In the genomic region with DNA sequence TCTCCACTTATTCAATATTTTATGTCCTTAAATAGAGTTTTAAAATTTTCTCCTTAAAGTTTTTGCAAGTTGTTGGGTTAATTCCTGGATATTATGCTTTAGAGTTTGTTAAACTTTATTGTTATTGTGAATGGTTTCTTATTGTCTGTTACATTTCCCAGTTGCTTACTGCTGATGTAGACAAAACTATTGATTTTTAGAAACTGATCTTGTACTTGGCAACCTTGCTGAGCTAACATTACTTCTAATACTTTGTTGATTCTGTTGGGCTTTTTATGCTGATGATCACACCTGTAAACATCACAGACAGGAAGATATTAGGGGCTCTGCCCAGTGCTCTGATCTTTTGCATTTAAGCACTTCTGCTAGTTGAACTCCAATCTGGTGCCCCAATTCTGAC, we compare ENCODE assay signal across 30 cellular contexts. TPM values are rescaled to one million over a fixed set of nuclear protein-coding genes. Genes with fewer than 3 reads are reported as not detected.
"Had no signal": no experiment of that assay in that cellular context is flagged by ENCODE, and none has a peak within 500 bp of the region (broad histone marks: within the 10 kb centered on the region; RNA-seq: fewer than 3 reads in every experiment).

No MANE protein-coding gene starts in this region.

- H3K27ac ChIP-seq: colonic mucosa, pancreas had no signal

- H3K9me3 Mint-ChIP-seq: activated CD8-positive, alpha-beta T cell treated with anti-CD3 and anti-CD28 coated beads for 36 hours; activated naive CD4-positive, alpha-beta T cell treated with anti-CD3 and anti-CD28 coated beads, Interleukin-2, amount 50 U/mL, for 24 hours; activated naive CD8-positive, alpha-beta T cell treated with anti-CD3 and anti-CD28 coated beads, Interleukin-2, amount 50 U/mL, for 24 hours; activated T-cell treated with anti-CD3 and anti-CD28 coated beads, Interleukin-2, amount 50 U/mL, for 4 hours; activated T-helper 17 cell treated with anti-CD3 and anti-CD28 coated beads, Interleukin-2, amount 50 U/mL, for 72 hours; effector memory CD8-positive, alpha-beta T cell; mesothelial cell of epicardium; WTC11 had no signal

- H3K9me3 ChIP-seq: colonic mucosa, pancreas, right atrium auricular region, tibial nerve had no signal

- H3K4me1 ChIP-seq: colonic mucosa had no signal

- H3K36me3 ChIP-seq: colonic mucosa, pancreas, right atrium auricular region, tibial nerve had no signal

- H3K4me3 ChIP-seq: colonic mucosa, pancreas, right atrium auricular region, tibial nerve had no signal

- H3K4me3 Mint-ChIP-seq: activated CD8-positive, alpha-beta T cell treated with anti-CD3 and anti-CD28 coated beads for 36 hours; activated naive CD4-positive, alpha-beta T cell treated with anti-CD3 and anti-CD28 coated beads, Interleukin-2, amount 50 U/mL, for 24 hours; activated naive CD8-positive, alpha-beta T cell treated with anti-CD3 and anti-CD28 coated beads, Interleukin-2, amount 50 U/mL, for 24 hours; activated T-cell treated with anti-CD3 and anti-CD28 coated beads, Interleukin-2, amount 50 U/mL, for 4 hours; activated T-helper 17 cell treated with anti-CD3 and anti-CD28 coated beads, Interleukin-2, amount 50 U/mL, for 72 hours; effector memory CD8-positive, alpha-beta T cell; mesothelial cell of epicardium; naive thymus-derived CD4-positive, alpha-beta T cell; T-helper 17 cell; WTC11 had no signal

- H3K27ac Mint-ChIP-seq: activated CD8-positive, alpha-beta T cell treated with anti-CD3 and anti-CD28 coated beads for 36 hours; activated naive CD4-positive, alpha-beta T cell treated with anti-CD3 and anti-CD28 coated beads, Interleukin-2, amount 50 U/mL, for 24 hours; activated naive CD8-positive, alpha-beta T cell treated with anti-CD3 and anti-CD28 coated beads, Interleukin-2, amount 50 U/mL, for 24 hours; activated T-helper 17 cell treated with anti-CD3 and anti-CD28 coated beads, Interleukin-2, amount 50 U/mL, for 72 hours; effector memory CD8-positive, alpha-beta T cell; mesothelial cell of epicardium; T-helper 17 cell; WTC11 had no signal

- H3K36me3 Mint-ChIP-seq: activated naive CD4-positive, alpha-beta T cell treated with anti-CD3 and anti-CD28 coated beads, Interleukin-2, amount 50 U/mL, for 24 hours; mesothelial cell of epicardium; WTC11 had no signal

- DNase-seq: activated CD4-positive, alpha-beta T cell treated with anti-CD3 and anti-CD28 coated beads for 1 hour; activated CD4-positive, alpha-beta T cell treated with anti-CD3 and anti-CD28 coated beads, Interleukin-2, amount 50 U/mL, for 1 hour; activated CD8-positive, alpha-beta T cell treated with anti-CD3 and anti-CD28 coated beads for 36 hours; activated gamma-delta T cell treated with Interleukin-2 at 50 U/mL for 16 hours; activated naive CD8-positive, alpha-beta T cell treated with anti-CD3 and anti-CD28 coated beads, Interleukin-2, amount 50 U/mL, for 24 hours; activated T-cell treated with anti-CD3 and anti-CD28 coated beads, Interleukin-2, amount 50 U/mL, for 4 hours; amygdala; colonic mucosa; effector memory CD8-positive, alpha-beta T cell; head of caudate nucleus; hippocampal formation; left cardiac atrium; left ventricle myocardium superior; naive thymus-derived CD4-positive, alpha-beta T cell; pancreas; stimulated activated CD4-positive, alpha-beta T cell treated with anti-CD3 and anti-CD28 coated beads, Interleukin-15, amount 100 ng/mL, for 24 hours; stimulated activated naive CD4-positive, alpha-beta T cell treated with Interleukin-2 at 50 U/mL for 16 hours; T-helper 17 cell had no signal

- ATAC-seq: activated CD8-positive, alpha-beta T cell treated with anti-CD3 and anti-CD28 coated beads for 36 hours; activated naive CD8-positive, alpha-beta T cell treated with anti-CD3 and anti-CD28 coated beads, Interleukin-2, amount 50 U/mL, for 24 hours; activated T-cell treated with anti-CD3 and anti-CD28 coated beads, Interleukin-2, amount 50 U/mL, for 4 hours; activated T-helper 17 cell treated with anti-CD3 and anti-CD28 coated beads, Interleukin-2, amount 50 U/mL, for 72 hours; effector memory CD8-positive, alpha-beta T cell; left cardiac atrium; left ventricle myocardium superior; naive thymus-derived CD4-positive, alpha-beta T cell; pancreas; T-helper 17 cell; WTC11 had no signal

- H3K27me3 ChIP-seq: colonic mucosa, pancreas, right atrium auricular region, tibial nerve had no signal

RNA-seq across cellular contexts. Expression of gene PCARE, which starts 38.1 kb away (rescaled TPM):
- total RNA-seq: activated CD8-positive, alpha-beta T cell treated with anti-CD3 and anti-CD28 coated beads for 36 hours; activated T-cell treated with anti-CD3 and anti-CD28 coated beads, Interleukin-2, amount 50 U/mL, for 4 hours; activated T-helper 17 cell treated with anti-CD3 and anti-CD28 coated beads, Interleukin-2, amount 50 U/mL, for 72 hours; colonic mucosa; fibroblast of lung; fibroblast of villous mesenchyme; lung microvascular endothelial cell; naive thymus-derived CD4-positive, alpha-beta T cell; pulmonary artery endothelial cell; T-helper 17 cell; WTC11 had no signal
- polyA plus RNA-seq: fibroblast of lung; keratinocyte; naive thymus-derived CD4-positive, alpha-beta T cell; neural cell had no signal
